In the genomic region with DNA sequence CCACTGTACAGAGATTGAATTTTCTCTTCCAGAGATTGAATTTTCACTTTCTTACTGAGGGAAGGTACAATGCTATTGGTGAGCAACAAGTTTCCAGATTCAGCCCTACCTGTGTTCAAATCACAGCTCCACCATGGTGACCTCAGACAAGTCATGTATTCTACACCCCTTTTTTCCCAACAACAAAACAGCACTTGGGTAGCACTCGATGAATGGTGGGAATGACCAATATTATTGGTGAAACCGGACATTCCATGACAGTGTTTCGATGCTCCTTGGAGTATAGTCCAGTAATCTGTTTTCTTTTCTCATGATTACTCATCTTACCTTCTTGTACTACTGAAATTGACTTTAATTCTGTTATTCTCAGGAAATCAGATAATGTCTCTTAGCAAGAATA, we compare ENCODE assay signal across 18 cellular contexts.
DNase-seq lines count a peak whose midpoint lies in the region; ATAC-seq and TF ChIP-seq lines count a peak whose summit lies in the region.
"Had no signal": no experiment of that assay in that cellular context is flagged by ENCODE, and none has a peak within 500 bp of the region (broad histone marks: within the 10 kb centered on the region; RNA-seq: fewer than 3 reads in every experiment).

No MANE protein-coding gene starts in this region.

- H3K4me3 ChIP-seq in astrocyte of the spinal cord (ENCODE audit: low read depth, low read length) (no peak overlapping the region), skeletal muscle cell (ENCODE audit: low read depth, low read length) (no peak overlapping the region)
- H3K4me3 ChIP-seq: A549, GM23338, HAP-1 had no signal

- no peak for TF ChIP-seq CTCF in astrocyte of the spinal cord (IDR thresholded peaks at IDR 0.05; ENCODE audit: low read depth, low read length)

- in situ Hi-C loops in astrocyte of the spinal cord (cut with HindIII; ENCODE audit: low sequenced_read_pairs): no loop called here

- no peak for ATAC-seq in GM19467 (IDR thresholded peaks at IDR 0.05; ENCODE audit: unreplicated experiment)
- ATAC-seq: A549, GM23338 had no signal

- peak; percentile 11 for DNase-seq in ELR (ENCODE audit: low read depth)
- DNase-seq in M059J (ENCODE audit: low read depth): peak; percentile 13
- peak; percentile 16 for DNase-seq in astrocyte of the spinal cord (ENCODE audit: low read depth, low spot score)
- DNase-seq in skeletal muscle cell (ENCODE audit: low read depth): peak; percentile 51
- DNase-seq in stimulated activated CD4-positive, alpha-beta T cell treated with anti-CD3 and anti-CD28 coated beads, Interleukin-12 subunit alpha, Interleukin-12 subunit beta, amount 100 ng/mL, for 4 hours: no peak
- no peak for DNase-seq in midbrain (lab: John Stamatoyannopoulos, UW)
- DNase-seq: 8988T; C1 segment of cervical spinal cord; Calu3; CD4-positive, alpha-beta memory T cell; COR-L47; DMS53; DMS79 treated with DMSO at 0.1 percent for 48 hours; HFFc6 had no signal

Comparison
In these comparisons a context has a peak if more than half of its experiments do, and no peak if none do; other contexts are left out.
1. DNase-seq: peak in ELR (single experiment), M059J (single experiment), astrocyte of the spinal cord (single experiment) and skeletal muscle cell (single experiment); none in stimulated activated CD4-positive, alpha-beta T cell treated with anti-CD3 and anti-CD28 coated beads, Interleukin-12 subunit alpha, Interleukin-12 subunit beta, amount 100 ng/mL, for 4 hours (single experiment) and midbrain (single experiment).